Comparison of ENCODE assay signal across 2 cellular contexts in genomic region chr19:47268028-47268427, GRCh38.
A peak's percentile ranks its signal among the peaks of the same experiment; 100 is the strongest.
TF ChIP-seq lines count a peak whose summit lies in the region.

No MANE protein-coding gene starts in this region.

TF ChIP-seq in IMR-90, 13 proteins besides CTCF, POLR2A, EP300 and RAD21:
- TF ChIP-seq MXI1 (IDR thresholded peaks at IDR 0.05; ENCODE audit: borderline replicate concordance, low read depth, low read length), result no peak
- peak; percentile 53; the same call in 1 of the 2 replicates for TF ChIP-seq CEBPB (IDR thresholded peaks at IDR 0.05; ENCODE audit: low read depth, low read length)

TF ChIP-seq in K562, 482 proteins besides CTCF, POLR2A, EP300 and RAD21:
- no peak for TF ChIP-seq CBX1 (IDR thresholded peaks at IDR 0.05; ENCODE audit: low read depth)
- peak; percentile 76 for TF ChIP-seq ATF3 (IDR thresholded peaks at IDR 0.05)
- TF ChIP-seq ATF3 (CRISPR knock-in tag; conservative IDR thresholded peaks at IDR 0.05), result no peak
- TF ChIP-seq CEBPB (tag; IDR thresholded peaks at IDR 0.05), result peak; percentile 25; the same call in 1 of the 2 replicates
